ENCODE assay signal across 23 cellular contexts in the genomic region with DNA sequence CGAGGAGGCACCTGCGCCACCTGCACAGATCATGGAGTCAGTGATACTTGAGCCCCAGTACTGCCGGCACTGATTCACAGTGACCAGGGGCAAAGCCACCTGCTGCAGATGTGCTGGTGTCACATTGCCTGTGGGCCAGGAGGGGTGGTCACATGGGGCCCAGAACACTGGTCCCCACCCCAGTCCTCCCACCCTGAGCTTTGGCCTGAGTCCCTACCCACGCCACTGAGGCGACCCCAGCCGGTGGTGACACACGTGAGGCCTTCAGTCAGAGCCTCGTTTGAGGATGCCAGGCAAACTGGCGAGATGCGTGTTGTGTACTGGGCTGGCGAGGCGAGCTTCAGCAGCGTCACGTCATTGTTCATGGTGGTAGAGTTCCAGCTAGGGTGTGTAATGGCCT. TPM values are rescaled to one million over a fixed set of nuclear protein-coding genes. Genes with fewer than 3 reads are reported as not detected.
"Had no signal": no experiment of that assay in that cellular context is flagged by ENCODE, and none has a peak within 500 bp of the region (broad histone marks: within the 10 kb centered on the region; RNA-seq: fewer than 3 reads in every experiment).

No MANE protein-coding gene starts in this region.

- H3K36me3 ChIP-seq: MG63 had no signal

- H3K27me3 Mint-ChIP-seq: activated B cell treated with CpG ODN at 0.5 μM for 24 hours; activated CD4-positive, alpha-beta memory T cell treated with anti-CD3 and anti-CD28 coated beads, Interleukin-2, amount 10 ng/mL, durations not matched to agents 7 days and 5 days; activated CD4-positive, alpha-beta T cell treated with anti-CD3 and anti-CD28 coated beads, Interleukin-2, amount 10 ng/mL, durations not matched to agents 7 days and 5 days; activated naive CD4-positive, alpha-beta T cell treated with anti-CD3 and anti-CD28 coated beads, Interleukin-2, amount 10 ng/mL, durations not matched to agents 7 days and 5 days; T-helper 17 cell had no signal

- H3K27me3 ChIP-seq: MG63 had no signal

- ATAC-seq: activated T-cell treated with anti-CD3 and anti-CD28 coated beads, Interleukin-2, amount 50 U/mL, for 72 hours; T-helper 17 cell had no signal

- H3K4me3 Mint-ChIP-seq: activated B cell treated with CpG ODN at 0.5 μM for 24 hours; activated CD4-positive, alpha-beta memory T cell treated with anti-CD3 and anti-CD28 coated beads, Interleukin-2, amount 10 ng/mL, durations not matched to agents 7 days and 5 days; activated CD4-positive, alpha-beta T cell treated with anti-CD3 and anti-CD28 coated beads, Interleukin-2, amount 10 ng/mL, durations not matched to agents 7 days and 5 days; activated naive CD4-positive, alpha-beta T cell treated with anti-CD3 and anti-CD28 coated beads, Interleukin-2, amount 10 ng/mL, durations not matched to agents 7 days and 5 days; activated T-cell treated with anti-CD3 and anti-CD28 coated beads, Interleukin-2, amount 50 U/mL, for 72 hours; T-helper 17 cell had no signal

- DNase-seq: activated B cell treated with CpG ODN at 0.5 μM for 24 hours; activated CD4-positive, alpha-beta memory T cell treated with anti-CD3 and anti-CD28 coated beads, Interleukin-2, amount 10 ng/mL, durations not matched to agents 7 days and 5 days; activated CD4-positive, alpha-beta T cell treated with anti-CD3 and anti-CD28 coated beads for 1 hour; activated CD4-positive, alpha-beta T cell treated with anti-CD3 and anti-CD28 coated beads, Interleukin-2, amount 10 ng/mL, durations not matched to agents 7 days and 5 days; activated gamma-delta T cell treated with Interleukin-2 at 50 U/mL for 16 hours; activated naive CD4-positive, alpha-beta T cell treated with anti-CD3 and anti-CD28 coated beads, Interleukin-2, amount 10 ng/mL, durations not matched to agents 7 days and 5 days; activated T-cell treated with anti-CD3 and anti-CD28 coated beads, Interleukin-2, amount 50 U/mL, for 72 hours; central memory CD4-positive, alpha-beta T cell; MG63; MV-4-11; NCI-H1092 treated with DMSO at 0.1 percent for 48 hours; NCI-H1417 treated with DMSO at 0.1 percent for 48 hours; NCI-H1694; NCI-H2029; NCI-H2171 treated with DMSO at 0.1 percent for 48 hours; NCI-H226; NCI-H526; NCI-H82; SIG-M5; T-helper 17 cell; T1000 had no signal

- H3K27ac Mint-ChIP-seq: activated CD4-positive, alpha-beta memory T cell treated with anti-CD3 and anti-CD28 coated beads, Interleukin-2, amount 10 ng/mL, durations not matched to agents 7 days and 5 days; activated naive CD4-positive, alpha-beta T cell treated with anti-CD3 and anti-CD28 coated beads, Interleukin-2, amount 10 ng/mL, durations not matched to agents 7 days and 5 days; activated T-cell treated with anti-CD3 and anti-CD28 coated beads, Interleukin-2, amount 50 U/mL, for 72 hours; activated T-helper 2 cell treated with anti-CD3 and anti-CD28 coated beads, Interferon-gamma antibody, Interleukin-2, Interleukin-4, amounts not matched to agents 10 μg/mL and 5 μg/mL and 100 μg/mL, durations not matched to agents 14 hours and 24 hours and 36 hours; T-helper 17 cell had no signal

- H3K4me3 ChIP-seq: MG63 had no signal

- H3K9me3 Mint-ChIP-seq: activated B cell treated with CpG ODN at 0.5 μM for 24 hours; activated CD4-positive, alpha-beta memory T cell treated with anti-CD3 and anti-CD28 coated beads, Interleukin-2, amount 10 ng/mL, durations not matched to agents 7 days and 5 days; activated CD4-positive, alpha-beta T cell treated with anti-CD3 and anti-CD28 coated beads, Interleukin-2, amount 10 ng/mL, durations not matched to agents 7 days and 5 days; activated naive CD4-positive, alpha-beta T cell treated with anti-CD3 and anti-CD28 coated beads, Interleukin-2, amount 10 ng/mL, durations not matched to agents 7 days and 5 days; activated T-cell treated with anti-CD3 and anti-CD28 coated beads, Interleukin-2, amount 50 U/mL, for 72 hours; activated T-helper 2 cell treated with anti-CD3 and anti-CD28 coated beads, Interferon-gamma antibody, Interleukin-2, Interleukin-4, amounts not matched to agents 10 μg/mL and 5 μg/mL and 100 μg/mL, durations not matched to agents 14 hours and 24 hours and 36 hours had no signal

- H3K9me3 ChIP-seq: MG63 had no signal

RNA-seq across cellular contexts. Expression of a gene that starts 1.5 kb away (rescaled TPM):
- total RNA-seq: chondrocyte had no signal
